8 cellular contexts compared by ENCODE assay signal in genomic region chr1:81802601-81803422, GRCh38. TPM values are rescaled to one million over a fixed set of nuclear protein-coding genes. Genes with fewer than 3 reads are reported as not detected.
A peak's percentile ranks its signal among the peaks of the same experiment; 100 is the strongest.
DNase-seq lines count a peak whose midpoint lies in the region; ATAC-seq and TF ChIP-seq lines count a peak whose summit lies in the region.

No MANE protein-coding gene starts in this region.

- H3K36me3 ChIP-seq in PC-3 (ENCODE audit: low read depth, low read length) (no peaks in the 10 kb centered on the region), esophagus (ENCODE audit: control insufficient read depth in 2 of 2, insufficient read depth in 2 of 2, low read length in 1 of 2) (no peaks in the 10 kb centered on the region)

- in situ Hi-C loops in G401 (cut with HindIII; ENCODE audit: low sequenced_read_pairs), result no loop called here

- H4K20me1 ChIP-seq in PC-3 (ENCODE audit: low read length), result no peaks in the 10 kb centered on the region

- peak overlapping the region; percentile 62; the same call in 1 of the 2 replicates for H3K4me2 ChIP-seq in PC-3 (ENCODE audit: low read length)

- H3K79me2 ChIP-seq in PC-3 (ENCODE audit: low read length), result no peaks in the 10 kb centered on the region

- BruUV-seq in PC-3 (replicated peaks; lab: Mats Ljungman, UMichigan), result no TSS peak

- H3K9me3 ChIP-seq in PC-3 (ENCODE audit: low read length), result no peaks in the 10 kb centered on the region
- no peaks in the 10 kb centered on the region for H3K9me3 ChIP-seq in esophagus (ENCODE audit: control insufficient read depth in 2 of 2, insufficient read depth in 1 of 2, low read depth in 1 of 2, low read length in 1 of 2)

- no peak for TF ChIP-seq CTCF in PC-3 (conservative IDR thresholded peaks at IDR 0.05; ENCODE audit: low read depth, low read length)

- peak; percentile 11 for DNase-seq in stimulated activated CD4-positive, alpha-beta T cell treated with anti-CD3 and anti-CD28 coated beads, Interleukin-15, amount 100 ng/mL, for 24 hours
- DNase-seq in stimulated activated CD4-positive, alpha-beta T cell treated with anti-CD3 and anti-CD28 coated beads, Interleukin-4, amount 100 ng/mL, for 4 hours, result no peak
- DNase-seq in PC-3 (no peak), mucosa of gallbladder (ENCODE audit: low spot score) (peak; percentile 59), G401 (ENCODE audit: low spot score) (no peak), OCI-M1 (lab: John Stamatoyannopoulos, UW) (no peak), T-helper 9 cell (no peak)

- no peak overlapping the region for H3K9ac ChIP-seq in PC-3 (ENCODE audit: low read length)

- H2AFZ ChIP-seq in PC-3 (ENCODE audit: low read length), result no peak overlapping the region

- H3K4me1 ChIP-seq in PC-3 (ENCODE audit: insufficient read depth, low read length), result peaks cover 4% of the 10 kb centered on the region; the same call in 1 of the 2 replicates
- peaks cover 0 to 2% of the 10 kb centered on the region in 2 donors for H3K4me1 ChIP-seq in esophagus (ENCODE audit: control insufficient read depth in 2 of 2, insufficient read depth in 2 of 2, low read length in 1 of 2)

- intact Hi-C loops in PC-3 (cut with micrococcal nuclease), result loop anchor here (10.0 kb wide), 1 partner anchor 498 kb away; no protein-coding TSS in a partner anchor

- ATAC-seq in PC-3, result peak; percentile 48

- H3F3A ChIP-seq in PC-3 (ENCODE audit: low read length, unreplicated experiment), result no peaks in the 10 kb centered on the region

- peaks cover 94% of the 10 kb centered on the region for H3K27me3 ChIP-seq in PC-3 (ENCODE audit: low read length)
- no peaks in the 10 kb centered on the region for H3K27me3 ChIP-seq in esophagus (ENCODE audit: control insufficient read depth in 1 of 2, insufficient read depth in 2 of 2, low read length in 2 of 2)

- no peaks in the 10 kb centered on the region for H3K9me2 ChIP-seq in PC-3 (replicated peaks; ENCODE audit: low read length)

- H3K27ac ChIP-seq in PC-3 (ENCODE audit: low read length) (no peak overlapping the region), esophagus (ENCODE audit: low read depth in 2 of 2, low read length in 1 of 2) (peak overlapping the region; percentile 90 to 91)

- CTCF ChIA-PET in PC-3 (lab: Charles Lee), result no interaction called here

- H3K4me3 ChIP-seq in PC-3 (ENCODE audit: low read length) (peak overlapping the region; percentile 27), esophagus (ENCODE audit: low read depth in 1 of 2, low read length in 2 of 2) (peak overlapping the region; percentile 74 to 78)

- POLR2A ChIA-PET in PC-3 (lab: Charles Lee; ENCODE audit: unreplicated experiment), result interaction anchor here (0.6 kb wide), 1 partner anchor 19 kb away, joined by 3 read pairs; no protein-coding TSS in a partner anchor

- WGBS in esophagus, 2 donors, result 1 to 2% methylated on average over 60 to 65 of the region's 65 CpGs

RNA-seq across cellular contexts. Expression of gene ADGRL2, which starts 2.1 kb away (rescaled TPM):
- total RNA-seq in PC-3 (2014; rRNA removed), result 0.51 and 3.2 TPM in 2 replicates
- polyA plus RNA-seq in esophagus, result 10 to 100 TPM; 25.3 to 26.0 TPM
- 45.1 TPM for total RNA-seq in mucosa of gallbladder
- not detected in 2 replicates for total RNA-seq in G401 (2014; rRNA removed; shearing (Covaris generic))

Comparison
In these comparisons a context has a peak if more than half of its experiments do, and no peak if none do; other contexts are left out.
1. DNase-seq: peak in stimulated activated CD4-positive, alpha-beta T cell treated with anti-CD3 and anti-CD28 coated beads, Interleukin-15, amount 100 ng/mL, for 24 hours (single experiment) and mucosa of gallbladder (single experiment); none in stimulated activated CD4-positive, alpha-beta T cell treated with anti-CD3 and anti-CD28 coated beads, Interleukin-4, amount 100 ng/mL, for 4 hours (0 of 2), PC-3 (single experiment), G401 (single experiment), OCI-M1 (single experiment) and T-helper 9 cell (single experiment).
2. RNA of gene ADGRL2, which starts 2.1 kb away (total RNA-seq): 45.1 TPM in mucosa of gallbladder (single experiment); 0.51 to 3.2 TPM in PC-3 and not detected in G401; every median in the first group is over 10 times any median in the second.